In genomic region chr4:41185614-41186609, GRCh38 we compare ENCODE assay signal across 17 cellular contexts. TPM values are rescaled to one million over a fixed set of nuclear protein-coding genes. Genes with fewer than 3 reads are reported as not detected.
DNase-seq lines count a peak whose midpoint lies in the region; ATAC-seq and TF ChIP-seq lines count a peak whose summit lies in the region.
"Had no signal": no experiment of that assay in that cellular context is flagged by ENCODE, and none has a peak within 500 bp of the region (broad histone marks: within the 10 kb centered on the region; RNA-seq: fewer than 3 reads in every experiment).

No MANE protein-coding gene starts in this region.

- no peak for TF ChIP-seq CTCF in RWPE1 (conservative IDR thresholded peaks at IDR 0.05; ENCODE audit: low read depth)
- no peak for TF ChIP-seq CTCF in mucosa of descending colon (IDR thresholded peaks at IDR 0.05)
- TF ChIP-seq CTCF in GM13977 (IDR thresholded peaks at IDR 0.05; ENCODE audit: extremely low read depth, insufficient read depth, missing control alignments), result no peak
- no peak for TF ChIP-seq CTCF in gastroesophageal sphincter (IDR thresholded peaks at IDR 0.05)

- POLR2A ChIA-PET in RWPE1 (lab: Yijun Ruan, JAX; ENCODE audit: low non-redundant PET), result no interaction called here

- H3K36me3 ChIP-seq in mucosa of descending colon (ENCODE audit: low read depth) (no peaks in the 10 kb centered on the region), gastroesophageal sphincter (no peaks in the 10 kb centered on the region)
- H3K36me3 ChIP-seq: ovary, upper lobe of left lung had no signal

- 19 to 26% methylated on average over 5 of the region's 5 CpGs for WGBS in gastroesophageal sphincter (ENCODE audit: low coverage in 1 of 2), 2 donors

- DNase-seq in Caki2 (ENCODE audit: low read depth) (peak; percentile 9), RWPE1 (ENCODE audit: low spot score) (peak; percentile 71), mucosa of descending colon (no peak), GM13977 (ENCODE audit: low spot score) (no peak), GM19240 (ENCODE audit: insufficient read length, low spot score) (no peak)
- DNase-seq: activated CD4-positive, alpha-beta T cell treated with anti-CD3 and anti-CD28 coated beads for 4 hours; activated T-cell treated with anti-CD3 and anti-CD28 coated beads, Interleukin-2, amount 50 U/mL, for 24 hours; anterior cingulate cortex; effector CD8-positive, alpha-beta T cell; mesendoderm; ovary; stimulated activated CD8-positive, alpha-beta memory T cell treated with anti-CD3 and anti-CD28 coated beads, Interleukin-4, amount 100 ng/mL, for 48 hours; T-helper 17 cell; upper lobe of left lung had no signal

- TF ChIP-seq EP300 in gastroesophageal sphincter (IDR thresholded peaks at IDR 0.05), result no peak

- H3K4me1 ChIP-seq in mucosa of descending colon (ENCODE audit: low read depth) (peaks cover 5% of the 10 kb centered on the region), gastroesophageal sphincter (peaks cover 2 to 40% (median 12%) of the 10 kb centered on the region in 3 donors)

- H3K9me3 ChIP-seq in mucosa of descending colon (no peaks in the 10 kb centered on the region), gastroesophageal sphincter (no peaks in the 10 kb centered on the region)
- H3K9me3 ChIP-seq: ovary, upper lobe of left lung had no signal

- CTCF ChIA-PET in RWPE1 (lab: Yijun Ruan, JAX), result interaction anchor here (0.6 to 1.2 kb wide), 2 partner anchors 9 kb away, joined by 3 read pairs; no protein-coding TSS in a partner anchor

- no peak overlapping the region for H3K4me3 ChIP-seq in mucosa of descending colon
- no peak overlapping the region for H3K4me3 ChIP-seq in gastroesophageal sphincter
- H3K4me3 ChIP-seq: ovary, upper lobe of left lung had no signal

- H3K27me3 ChIP-seq in gastroesophageal sphincter, result no peaks in the 10 kb centered on the region
- H3K27me3 ChIP-seq: ovary, upper lobe of left lung had no signal

- ATAC-seq in esophagus mucosa (peak; percentile 60), mucosa of descending colon (peak; percentile 50), HG02678 (IDR thresholded peaks at IDR 0.05; ENCODE audit: unreplicated experiment) (no peak), gastroesophageal sphincter (no peak)
- ATAC-seq: T-helper 17 cell had no signal

- no peak for TF ChIP-seq POLR2A in gastroesophageal sphincter (IDR thresholded peaks at IDR 0.05)

- H3K27ac ChIP-seq in RWPE1 (no peak overlapping the region), gastroesophageal sphincter (peak overlapping the region in 2 of 4 donors; percentile 2 to 27)
- H3K27ac ChIP-seq: ovary, upper lobe of left lung had no signal

- intact Hi-C loops in mucosa of descending colon (cut with DNase I, micrococcal nuclease), result no loop called here

- in situ Hi-C loops in Caki2 (cut with HindIII; ENCODE audit: low pct_unique_long_range_greater_than_20kb, low sequenced_read_pairs) (no loop called here), GM13977 (cut with MboI; ENCODE audit: low pct_unique_long_range_greater_than_20kb, low sequenced_read_pairs, unreplicated experiment) (no loop called here)

RNA-seq across cellular contexts. Expression of gene APBB2, which starts 28.4 kb away (rescaled TPM):
- total RNA-seq in Caki2 (2014; rRNA removed; shearing (Covaris generic); ENCODE audit: low replicate concordance), result 19.8 and 24.3 TPM in 2 replicates
- total RNA-seq in esophagus mucosa (13.3 TPM), mucosa of descending colon (10 to 100 TPM; 26.3 to 68.3 (median 29.6) TPM), gastroesophageal sphincter (100 to 1,000 TPM in 1 of 4 donors, 10 to 100 TPM in 3; 66.3 to 133 (median 90.2) TPM)

Comparison
In these comparisons a context has a peak if more than half of its experiments do, and no peak if none do; other contexts are left out.
1. DNase-seq: peak in Caki2 (single experiment) and RWPE1 (single experiment); none in mucosa of descending colon (0 of 3), GM13977 (single experiment) and GM19240 (single experiment).
2. ATAC-seq: peak in esophagus mucosa (single experiment) and mucosa of descending colon (single experiment); none in HG02678 (single experiment) and gastroesophageal sphincter (single experiment).